Comparison of ENCODE assay signal across 1 cellular context in genomic region chr4:82900335-82901128, GRCh38.
TF ChIP-seq lines count a peak whose summit lies in the region.

Gene THAP9, plus strand, starts transcription at chr4:82900735. Its CDS starts 68 bp downstream, at chr4:82900803.

TF ChIP-seq in HEK293, 187 proteins besides CTCF, POLR2A, EP300 and RAD21 (continued from another document and continues in another):
- no peak for TF ChIP-seq ZNF202 (tag by site-specific recombination; IDR thresholded peaks at IDR 0.05; ENCODE audit: borderline replicate concordance)
- no peak for TF ChIP-seq MEIS1 (CRISPR knock-in tag; IDR thresholded peaks at IDR 0.05; ENCODE audit: borderline replicate concordance)
- TF ChIP-seq ZNF114 (tag by site-specific recombination; IDR thresholded peaks at IDR 0.05), result no peak
- no peak; the same call in 1 of the 2 replicates for TF ChIP-seq GLIS1 (tag by site-specific recombination; IDR thresholded peaks at IDR 0.05)
- no peak; the same call in 1 of the 2 replicates for TF ChIP-seq SCRT2 (tag by site-specific recombination; IDR thresholded peaks at IDR 0.05)
- TF ChIP-seq PRDM2 (tag by site-specific recombination; IDR thresholded peaks at IDR 0.05; ENCODE audit: borderline replicate concordance), result no peak
- no peak for TF ChIP-seq ZSCAN16 (tag by site-specific recombination; IDR thresholded peaks at IDR 0.05)
- peak; percentile 88 for TF ChIP-seq GLIS2 (tag by site-specific recombination; IDR thresholded peaks at IDR 0.05)
- TF ChIP-seq BCL11A (tag by site-specific recombination; IDR thresholded peaks at IDR 0.05; ENCODE audit: low read depth), result no peak
- TF ChIP-seq ZNF785 (tag by site-specific recombination; IDR thresholded peaks at IDR 0.05), result peak; percentile 98
- TF ChIP-seq ZXDB (tag by site-specific recombination; IDR thresholded peaks at IDR 0.05), result peak; percentile 64
- TF ChIP-seq ZNF558 (tag by site-specific recombination; IDR thresholded peaks at IDR 0.05), result no peak
- no peak for TF ChIP-seq ZNF223 (tag by site-specific recombination; IDR thresholded peaks at IDR 0.05)
- TF ChIP-seq ZNF280C (tag by site-specific recombination; IDR thresholded peaks at IDR 0.05), result no peak
- peak; percentile 24; the same call in 1 of the 2 replicates for TF ChIP-seq KLF10 (tag by site-specific recombination; IDR thresholded peaks at IDR 0.05)
- no peak; the same call in 1 of the 2 replicates for TF ChIP-seq ZBTB11 (tag by site-specific recombination; conservative IDR thresholded peaks at IDR 0.05; ENCODE audit: low read depth)
- peak; percentile 85 for TF ChIP-seq ZNF600 (tag by site-specific recombination; IDR thresholded peaks at IDR 0.05)
- TF ChIP-seq ZNF514 (tag by site-specific recombination; IDR thresholded peaks at IDR 0.05), result no peak
- TF ChIP-seq YY2 (tag by site-specific recombination; IDR thresholded peaks at IDR 0.05), result peak; percentile 11; the same call in 1 of the 2 replicates
- no peak for TF ChIP-seq ZNF24 (tag by site-specific recombination; IDR thresholded peaks at IDR 0.05)
- no peak for TF ChIP-seq GLI2 (tag by site-specific recombination; IDR thresholded peaks at IDR 0.05; ENCODE audit: borderline replicate concordance, low read depth)
- no peak for TF ChIP-seq ZBTB6 (tag by site-specific recombination; IDR thresholded peaks at IDR 0.05)
- TF ChIP-seq ZBTB20 (tag by site-specific recombination; IDR thresholded peaks at IDR 0.05), result peak; percentile 98
- TF ChIP-seq ZNF580 (tag by site-specific recombination; IDR thresholded peaks at IDR 0.05), result no peak
- no peak for TF ChIP-seq ZNF518A (tag by site-specific recombination; conservative IDR thresholded peaks at IDR 0.05; ENCODE audit: low read depth)
- no peak for TF ChIP-seq ZNF792 (tag by site-specific recombination; IDR thresholded peaks at IDR 0.05)
- no peak for TF ChIP-seq ZNF239 (tag by site-specific recombination; IDR thresholded peaks at IDR 0.05)
- TF ChIP-seq SP7 (tag by site-specific recombination; IDR thresholded peaks at IDR 0.05), result peak; percentile 58
- peak; percentile 85 for TF ChIP-seq ZBTB10 (tag by site-specific recombination; IDR thresholded peaks at IDR 0.05)
- TF ChIP-seq ZBTB48 (tag by site-specific recombination; IDR thresholded peaks at IDR 0.05), result no peak
- TF ChIP-seq ZNF426 (tag by site-specific recombination; IDR thresholded peaks at IDR 0.05), result no peak
- TF ChIP-seq ZNF76 (tag by site-specific recombination; IDR thresholded peaks at IDR 0.05; ENCODE audit: borderline replicate concordance, low read depth), result peak; percentile 18; the same call in 1 of the 2 replicates
- TF ChIP-seq ZNF707 (tag by site-specific recombination; IDR thresholded peaks at IDR 0.05), result no peak
- no peak for TF ChIP-seq ZNF292 (tag by site-specific recombination; IDR thresholded peaks at IDR 0.05; ENCODE audit: borderline replicate concordance, low read depth)
- no peak for TF ChIP-seq MYNN (tag by site-specific recombination; IDR thresholded peaks at IDR 0.05; ENCODE audit: borderline replicate concordance)
- TF ChIP-seq KLF17 (tag by site-specific recombination; IDR thresholded peaks at IDR 0.05), result no peak
- no peak for TF ChIP-seq ZNF510 (tag by site-specific recombination; IDR thresholded peaks at IDR 0.05; ENCODE audit: insufficient replicate concordance)
